8 cellular contexts compared by ENCODE assay signal in genomic region chrX:74383611-74384010, GRCh38. TPM values are rescaled to one million over a fixed set of nuclear protein-coding genes. Genes with fewer than 3 reads are reported as not detected.
DNase-seq lines count a peak whose midpoint lies in the region; ATAC-seq, FAIRE-seq and TF ChIP-seq lines count a peak whose summit lies in the region.

No MANE protein-coding gene starts in this region.

- H3K4me3 Mint-ChIP-seq in type B pancreatic cell (no peak overlapping the region), CD14-positive monocyte (no peak overlapping the region)

- H3K4me1 Mint-ChIP-seq in type B pancreatic cell (ENCODE audit: unreplicated experiment) (no peaks in the 10 kb centered on the region), CD14-positive monocyte (peaks cover 18% of the 10 kb centered on the region)

- no peak overlapping the region for H3K9ac ChIP-seq in keratinocyte (ENCODE audit: control insufficient read depth, extremely low read depth, insufficient read depth, low read length)

- no peaks in the 10 kb centered on the region for H3K36me3 ChIP-seq in keratinocyte (ENCODE audit: control insufficient read depth in 2 of 2, extremely low read depth in 1 of 2, insufficient read depth in 2 of 2, low read length in 2 of 2)

- H3K4me1 ChIP-seq in keratinocyte (ENCODE audit: control insufficient read depth, extremely low read depth, insufficient read depth, low read length): no peaks in the 10 kb centered on the region

- intact Hi-C loops in CD14-positive monocyte (cut with micrococcal nuclease): no loop called here

- H3K36me3 Mint-ChIP-seq in type B pancreatic cell (no peaks in the 10 kb centered on the region), CD14-positive monocyte (no peaks in the 10 kb centered on the region)

- peak; percentile 58 for FAIRE-seq in keratinocyte (lab: Jason Lieb, UNC)

- dilution Hi-C loops in keratinocyte (cut with MboI; ENCODE audit: extremely low pct_ligation_motif_present, low sequenced_read_pairs): no loop called here

- H2AFZ ChIP-seq in keratinocyte (ENCODE audit: control insufficient read depth, low read length): no peak overlapping the region

- no peaks in the 10 kb centered on the region for H3K9me3 ChIP-seq in keratinocyte (ENCODE audit: control insufficient read depth, low read depth, low read length)

- H3K27ac Mint-ChIP-seq in type B pancreatic cell (no peak overlapping the region), CD14-positive monocyte (no peak overlapping the region)

- in situ Hi-C loops in T47D (cut with HindIII; ENCODE audit: low pct_unique_long_range_greater_than_20kb, low sequenced_read_pairs): no loop called here

- no peaks in the 10 kb centered on the region for H4K20me1 ChIP-seq in keratinocyte (ENCODE audit: control insufficient read depth, extremely low read depth, insufficient read depth, low read length)

- H3K4me2 ChIP-seq in keratinocyte (ENCODE audit: control insufficient read depth, extremely low read depth, insufficient read depth, low read depth, low read length): no peak overlapping the region

- H3K9me1 ChIP-seq in keratinocyte (ENCODE audit: control insufficient read depth, extremely low read depth, insufficient read depth, low read length): no peaks in the 10 kb centered on the region

- H3K9me3 Mint-ChIP-seq in type B pancreatic cell (no peaks in the 10 kb centered on the region), CD14-positive monocyte (peaks cover 0 to 2% (median 0%) of the 10 kb centered on the region in 7 donors)

- TF ChIP-seq CTCF in keratinocyte (optimal IDR thresholded peaks at IDR 0.05 in 1 of 3, IDR thresholded peaks at IDR 0.05 in 1 of 3, conservative IDR thresholded peaks at IDR 0.05 in 1 of 3; ENCODE audit: extremely low read depth in 1 of 3, insufficient read depth in 2 of 3, low read length in 3 of 3): peak; percentile 46 to 82 (median 58)
- peak; percentile 59 for TF ChIP-seq CTCF in type B pancreatic cell (conservative IDR thresholded peaks at IDR 0.05)
- no peak for TF ChIP-seq CTCF in CD14-positive monocyte (IDR thresholded peaks at IDR 0.05)

- ATAC-seq in GM18907 (IDR thresholded peaks at IDR 0.05; ENCODE audit: unreplicated experiment) (peak; percentile 49), HG03439 (IDR thresholded peaks at IDR 0.05; ENCODE audit: unreplicated experiment) (no peak)

- no peaks in the 10 kb centered on the region for H3K27me3 ChIP-seq in keratinocyte (ENCODE audit: control insufficient read depth, extremely low read depth, insufficient read depth, low read length)

- no peak overlapping the region for H3K4me3 ChIP-seq in keratinocyte (ENCODE audit: control insufficient read depth in 2 of 3, extremely low read depth in 1 of 3, insufficient read depth in 2 of 3, low read depth in 1 of 3, low read length in 3 of 3)

- no peak overlapping the region for H3K27ac ChIP-seq in keratinocyte (ENCODE audit: control insufficient read depth, insufficient read depth, low read length)

- peak; percentile 72 for DNase-seq in Ammon's horn (ENCODE audit: low spot score)
- peak; percentile 5 to 54 for DNase-seq in NCI-H526 (lab: John Stamatoyannopoulos, UW)
- peak; percentile 9 to 51 for DNase-seq in T47D (ENCODE audit: low read depth in 1 of 2, low spot score in 1 of 2)
- DNase-seq in keratinocyte (ENCODE audit: low read depth, low spot score): no peak
- no peak for DNase-seq in type B pancreatic cell (ENCODE audit: extremely low spot score, unreplicated experiment)
- no peak for DNase-seq in CD14-positive monocyte (ENCODE audit: low spot score)

- no peaks in the 10 kb centered on the region for H3K79me2 ChIP-seq in keratinocyte (ENCODE audit: control insufficient read depth, insufficient read depth, low read length)

- no peaks in the 10 kb centered on the region for H3K27me3 Mint-ChIP-seq in type B pancreatic cell
- H3K27me3 Mint-ChIP-seq in CD14-positive monocyte (ENCODE audit: low read depth in 3 of 3): peaks cover 0 to 7% (median 2%) of the 10 kb centered on the region in 3 donors

RNA-seq across cellular contexts. Expression of gene SLC16A2, which starts 37.7 kb away (rescaled TPM):
- 38.4 to 50.7 TPM (median 44.5 TPM) in 3 replicates for polyA plus RNA-seq in keratinocyte
- 2.6 TPM for polyA plus RNA-seq in keratinocyte (2011; ENCODE audit: low read depth)
- 37.8 and 48.9 TPM in 2 replicates for polyA plus RNA-seq in keratinocyte (2011; cell fraction: cytosol; rRNA removed)
- 101 and 109 TPM in 2 replicates for polyA plus RNA-seq in keratinocyte (2011; cell fraction: nucleus; rRNA removed)
- 15.5 and 31.5 TPM in 2 replicates for polyA plus RNA-seq in keratinocyte (2012; ENCODE audit: low replicate concordance)
- 62.7 to 90.5 TPM (median 64.4 TPM) in 3 replicates for polyA minus RNA-seq in keratinocyte
- 54.5 TPM for polyA minus RNA-seq in keratinocyte (2011; cell fraction: cytosol; rRNA and poly(A)+ RNA removed)
- 84.2 and 102 TPM in 2 replicates for polyA minus RNA-seq in keratinocyte (2011; cell fraction: nucleus; rRNA and poly(A)+ RNA removed)
- 10.0 and 17.0 TPM in 2 replicates for total RNA-seq in type B pancreatic cell (ENCODE audit: low replicate concordance)
- not detected for polyA plus RNA-seq in CD14-positive monocyte

Comparison
In these comparisons a context has a peak if more than half of its experiments do, and no peak if none do; other contexts are left out.
1. DNase-seq: peak in Ammon's horn (single experiment), NCI-H526 (2 of 2) and T47D (2 of 2); none in keratinocyte (single experiment), type B pancreatic cell (single experiment) and CD14-positive monocyte (single experiment).